In the genomic region with DNA sequence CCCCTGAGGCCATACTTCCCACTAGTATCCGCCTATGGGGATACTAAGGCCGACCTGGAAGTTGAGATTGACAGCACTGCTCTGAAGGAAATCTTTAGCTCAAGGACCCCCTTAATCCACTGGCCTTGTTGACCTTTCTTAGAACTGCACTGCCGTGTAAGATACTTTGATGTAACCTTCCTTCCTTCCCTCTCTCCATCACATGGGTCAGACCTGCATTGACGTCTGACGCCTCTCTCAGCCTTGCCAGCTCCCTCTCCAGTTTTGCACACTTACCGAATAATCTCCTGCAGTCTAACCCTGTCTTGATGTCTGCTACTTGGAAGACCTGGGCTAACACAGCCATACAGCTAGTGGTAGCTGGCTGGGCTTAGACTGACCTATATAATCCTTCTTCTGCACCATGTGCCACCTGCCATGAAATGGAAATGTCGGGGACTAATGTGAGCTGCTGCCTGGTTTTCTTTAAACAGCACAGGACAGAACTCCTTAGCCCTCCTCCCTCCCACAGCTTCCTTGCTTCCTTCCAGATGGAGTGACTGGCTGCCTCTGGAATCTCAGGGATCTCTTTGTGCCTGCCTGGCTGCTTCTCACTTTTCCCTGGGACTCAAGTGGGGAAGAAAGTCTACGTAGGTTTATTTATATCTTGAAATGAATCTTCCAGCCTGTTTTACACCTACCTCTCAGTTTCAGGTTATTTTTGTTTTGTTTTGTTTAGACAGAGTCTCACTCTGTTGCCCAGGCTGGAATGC, we compare ENCODE assay signal across 24 cellular contexts. TPM values are rescaled to one million over a fixed set of nuclear protein-coding genes. Genes with fewer than 3 reads are reported as not detected.
A peak's percentile ranks its signal among the peaks of the same experiment; 100 is the strongest.
DNase-seq lines count a peak whose midpoint lies in the region; ATAC-seq, FAIRE-seq and TF ChIP-seq lines count a peak whose summit lies in the region.
"Had no signal": no experiment of that assay in that cellular context is flagged by ENCODE, and none has a peak within 500 bp of the region (broad histone marks: within the 10 kb centered on the region; RNA-seq: fewer than 3 reads in every experiment).

No MANE protein-coding gene starts in this region.

- no peak overlapping the region for H3K27ac ChIP-seq in SK-N-SH (ENCODE audit: low read depth in 2 of 2, low read length in 1 of 2)
- no peak overlapping the region for H3K27ac ChIP-seq in smooth muscle cell (ENCODE audit: low read depth)
- H3K27ac ChIP-seq: KMS-11, prostate gland, tibial artery had no signal

- WGBS in SK-N-SH (ENCODE audit: low lambda C conversion rate), result 74% methylated on average over 8 of the region's 8 CpGs
- WGBS in smooth muscle cell (ENCODE audit: low lambda C conversion rate), result 69% methylated on average over 8 of the region's 8 CpGs

- no peaks in the 10 kb centered on the region for H3K4me1 ChIP-seq in SK-N-SH (ENCODE audit: control insufficient read depth in 1 of 2, insufficient read depth in 2 of 2, low read depth in 1 of 2, low read length in 1 of 2)
- H3K4me1 ChIP-seq in smooth muscle cell (ENCODE audit: low read depth), result no peaks in the 10 kb centered on the region
- H3K4me1 ChIP-seq: prostate gland, tibial artery had no signal

- no peak for FAIRE-seq in H54 (lab: Jason Lieb, UNC)

- no peaks in the 10 kb centered on the region for H3K9me2 ChIP-seq in SK-N-SH

- H3K27me3 ChIP-seq in SK-N-SH (ENCODE audit: insufficient read depth), result no peaks in the 10 kb centered on the region
- H3K27me3 ChIP-seq in smooth muscle cell (ENCODE audit: low read depth), result no peaks in the 10 kb centered on the region
- H3K27me3 ChIP-seq: tibial artery had no signal

- POLR2A ChIA-PET in SK-N-SH (lab: Yijun Ruan, JAX), result no interaction called here

- ATAC-seq in SK-N-SH treated with all-trans-retinoic acid at 6 μM for 48 hours, result peak; percentile 45
- no peak for ATAC-seq in stimulated activated memory B cell treated with anti-CD40 and anti-IgM and Interleukin-4, amounts not matched to agents 10 μg/mL and 1 μg/mL and 100 μg/mL, for 72 hours
- ATAC-seq: activated CD4-positive, alpha-beta T cell treated with anti-CD3 and anti-CD28 coated beads for 36 hours had no signal

- H4K20me1 ChIP-seq in SK-N-SH (ENCODE audit: insufficient read depth), result no peaks in the 10 kb centered on the region
- H4K20me1 ChIP-seq in smooth muscle cell (ENCODE audit: low read depth), result no peaks in the 10 kb centered on the region

- H3K4me2 ChIP-seq in SK-N-SH, result no peak overlapping the region
- no peak overlapping the region for H3K4me2 ChIP-seq in smooth muscle cell
- H3K4me2 ChIP-seq: KMS-11 had no signal

- no peak overlapping the region for H2AFZ ChIP-seq in SK-N-SH (ENCODE audit: low read depth)
- H2AFZ ChIP-seq in smooth muscle cell (ENCODE audit: low read depth), result no peak overlapping the region

- H3K9ac ChIP-seq in SK-N-SH (no peak overlapping the region), smooth muscle cell (ENCODE audit: low read depth) (no peak overlapping the region)
- H3K9ac ChIP-seq: KMS-11 had no signal

- peaks cover 5% of the 10 kb centered on the region for H3K9me3 Mint-ChIP-seq in activated T-helper 1 cell treated with anti-CD3 and anti-CD28 coated beads, Interleukin-12 subunit alpha, Interleukin-12 subunit beta, Interleukin-2, Interleukin-4 antibody, amounts not matched to agents 30 ng/mL and 10 ng/mL and 1 ng/mL, durations not matched to agents 14 hours and 24 hours and 36 hours
- peaks cover 3% of the 10 kb centered on the region for H3K9me3 Mint-ChIP-seq in stimulated activated memory B cell treated with anti-CD40 and anti-IgM and Interleukin-4, amounts not matched to agents 10 μg/mL and 1 μg/mL and 100 μg/mL, for 72 hours
- H3K9me3 Mint-ChIP-seq: endodermal cell had no signal

- no peaks in the 10 kb centered on the region for H3K79me2 ChIP-seq in SK-N-SH (ENCODE audit: insufficient read depth)
- H3K79me2 ChIP-seq in smooth muscle cell (ENCODE audit: low read depth), result no peaks in the 10 kb centered on the region

- peaks cover 3% of the 10 kb centered on the region for H3K36me3 Mint-ChIP-seq in activated T-helper 1 cell treated with anti-CD3 and anti-CD28 coated beads, Interleukin-12 subunit alpha, Interleukin-12 subunit beta, Interleukin-2, Interleukin-4 antibody, amounts not matched to agents 30 ng/mL and 10 ng/mL and 1 ng/mL, durations not matched to agents 14 hours and 24 hours and 36 hours (ENCODE audit: low read depth)
- H3K36me3 Mint-ChIP-seq in stimulated activated memory B cell treated with anti-CD40 and anti-IgM and Interleukin-4, amounts not matched to agents 10 μg/mL and 1 μg/mL and 100 μg/mL, for 72 hours, result peaks cover 20% of the 10 kb centered on the region
- H3K36me3 Mint-ChIP-seq: brain had no signal

- TF ChIP-seq CTCF in SK-N-SH (IDR thresholded peaks at IDR 0.05), result no peak
- no peak for TF ChIP-seq CTCF in foreskin fibroblast (IDR thresholded peaks at IDR 0.05; ENCODE audit: low read depth, low read length)
- TF ChIP-seq CTCF in smooth muscle cell (IDR thresholded peaks at IDR 0.05; ENCODE audit: borderline replicate concordance, insufficient read depth, poor library complexity, severe bottlenecking), result no peak

- intact Hi-C loops in activated T-helper 1 cell treated with anti-CD3 and anti-CD28 coated beads, Interleukin-12 subunit alpha, Interleukin-12 subunit beta, Interleukin-2, Interleukin-4 antibody, amounts not matched to agents 30 ng/mL and 10 ng/mL and 1 ng/mL, durations not matched to agents 14 hours and 24 hours and 36 hours (cut with micrococcal nuclease), result no loop called here

- no peak overlapping the region for H3K4me3 ChIP-seq in SK-N-SH (ENCODE audit: low read depth in 2 of 2, low read length in 1 of 2)
- no peak overlapping the region for H3K4me3 ChIP-seq in foreskin fibroblast (ENCODE audit: low read depth in 1 of 2, low read length in 2 of 2)
- no peak overlapping the region for H3K4me3 ChIP-seq in smooth muscle cell
- H3K4me3 ChIP-seq: prostate gland, tibial artery had no signal

- TF ChIP-seq RAD21 in SK-N-SH (IDR thresholded peaks at IDR 0.05; ENCODE audit: low read length), result no peak

- H3K27me3 Mint-ChIP-seq in activated T-helper 1 cell treated with anti-CD3 and anti-CD28 coated beads, Interleukin-12 subunit alpha, Interleukin-12 subunit beta, Interleukin-2, Interleukin-4 antibody, amounts not matched to agents 30 ng/mL and 10 ng/mL and 1 ng/mL, durations not matched to agents 14 hours and 24 hours and 36 hours (ENCODE audit: insufficient read depth), result no peaks in the 10 kb centered on the region
- no peaks in the 10 kb centered on the region for H3K27me3 Mint-ChIP-seq in stimulated activated memory B cell treated with anti-CD40 and anti-IgM and Interleukin-4, amounts not matched to agents 10 μg/mL and 1 μg/mL and 100 μg/mL, for 72 hours
- H3K27me3 Mint-ChIP-seq: activated CD4-positive, alpha-beta T cell treated with anti-CD3 and anti-CD28 coated beads for 36 hours; activated naive CD8-positive, alpha-beta T cell had no signal

- DNase-seq in SK-N-SH (no peak), foreskin fibroblast (peak; percentile 29 to 55), NOMO-1 treated with dmso at 0.1 percent for 144 hours (lab: John Stamatoyannopoulos, UW; ENCODE audit: unreplicated experiment) (no peak), H54 (ENCODE audit: insufficient read length, low spot score) (no peak), smooth muscle cell (lab: John Stamatoyannopoulos, UW; ENCODE audit: unreplicated experiment) (no peak)
- DNase-seq in activated T-helper 1 cell treated with anti-CD3 and anti-CD28 coated beads, Interleukin-12 subunit alpha, Interleukin-12 subunit beta, Interleukin-2, Interleukin-4 antibody, amounts not matched to agents 30 ng/mL and 10 ng/mL and 1 ng/mL, durations not matched to agents 14 hours and 24 hours and 36 hours (ENCODE audit: low spot score), result no peak
- DNase-seq: 8988T; activated CD4-positive, alpha-beta T cell treated with anti-CD3 and anti-CD28 coated beads for 36 hours; COR-L47; DND-41; endodermal cell; head of caudate nucleus; NCI-H146; NCI-H2171; NCI-H526; stimulated activated CD4-positive, alpha-beta T cell treated with anti-CD3 and anti-CD28 coated beads, Interleukin-2, amount 100 ng/mL, for 24 hours; stimulated activated naive CD4-positive, alpha-beta T cell treated with Interleukin-2 at 50 U/mL for 16 hours; tibial artery had no signal

- TF ChIP-seq EP300 in SK-N-SH (IDR thresholded peaks at IDR 0.05; ENCODE audit: borderline replicate concordance in 1 of 2, low read depth in 1 of 2, low read length in 1 of 2), result no peak

- H3F3A ChIP-seq in SK-N-SH (replicated peaks; ENCODE audit: insufficient read depth) (no peaks in the 10 kb centered on the region), smooth muscle cell (ENCODE audit: low read depth) (no peaks in the 10 kb centered on the region)

- TF ChIP-seq POLR2A in H54 (IDR thresholded peaks at IDR 0.05; ENCODE audit: low read depth, low read length), result no peak

- H3K4me3 Mint-ChIP-seq in activated T-helper 1 cell treated with anti-CD3 and anti-CD28 coated beads, Interleukin-12 subunit alpha, Interleukin-12 subunit beta, Interleukin-2, Interleukin-4 antibody, amounts not matched to agents 30 ng/mL and 10 ng/mL and 1 ng/mL, durations not matched to agents 14 hours and 24 hours and 36 hours, result no peak overlapping the region
- H3K4me3 Mint-ChIP-seq in stimulated activated memory B cell treated with anti-CD40 and anti-IgM and Interleukin-4, amounts not matched to agents 10 μg/mL and 1 μg/mL and 100 μg/mL, for 72 hours, result no peak overlapping the region
- H3K4me3 Mint-ChIP-seq: activated CD4-positive, alpha-beta T cell treated with anti-CD3 and anti-CD28 coated beads for 36 hours; activated naive CD8-positive, alpha-beta T cell; brain; endodermal cell had no signal

- CTCF ChIA-PET in SK-N-SH (lab: Yijun Ruan, JAX), result interaction anchor here (0.5 to 1.0 kb wide), 2 partner anchors 262 to 1133 kb away, joined by 3 to 4 read pairs; no protein-coding TSS in a partner anchor

- H3K9me3 ChIP-seq in SK-N-SH (no peaks in the 10 kb centered on the region), smooth muscle cell (replicated peaks; ENCODE audit: low read depth) (no peaks in the 10 kb centered on the region)
- H3K9me3 ChIP-seq: prostate gland, tibial artery had no signal

- H3K36me3 ChIP-seq in SK-N-SH (replicated peaks in 1 of 2; ENCODE audit: control insufficient read depth in 1 of 2, insufficient read depth in 2 of 2, low read length in 1 of 2), result no peaks in the 10 kb centered on the region
- H3K36me3 ChIP-seq in smooth muscle cell (ENCODE audit: low read depth), result no peaks in the 10 kb centered on the region
- H3K36me3 ChIP-seq: prostate gland, tibial artery had no signal

- H3K4me1 Mint-ChIP-seq in activated T-helper 1 cell treated with anti-CD3 and anti-CD28 coated beads, Interleukin-12 subunit alpha, Interleukin-12 subunit beta, Interleukin-2, Interleukin-4 antibody, amounts not matched to agents 30 ng/mL and 10 ng/mL and 1 ng/mL, durations not matched to agents 14 hours and 24 hours and 36 hours (ENCODE audit: low read depth), result peaks cover 36% of the 10 kb centered on the region
- peaks cover 50% of the 10 kb centered on the region for H3K4me1 Mint-ChIP-seq in stimulated activated memory B cell treated with anti-CD40 and anti-IgM and Interleukin-4, amounts not matched to agents 10 μg/mL and 1 μg/mL and 100 μg/mL, for 72 hours
- H3K4me1 Mint-ChIP-seq: brain had no signal

- H3K27ac Mint-ChIP-seq in activated T-helper 1 cell treated with anti-CD3 and anti-CD28 coated beads, Interleukin-12 subunit alpha, Interleukin-12 subunit beta, Interleukin-2, Interleukin-4 antibody, amounts not matched to agents 30 ng/mL and 10 ng/mL and 1 ng/mL, durations not matched to agents 14 hours and 24 hours and 36 hours, result peak overlapping the region; percentile 6
- H3K27ac Mint-ChIP-seq in stimulated activated memory B cell treated with anti-CD40 and anti-IgM and Interleukin-4, amounts not matched to agents 10 μg/mL and 1 μg/mL and 100 μg/mL, for 72 hours, result peak overlapping the region; percentile 54
- H3K27ac Mint-ChIP-seq: activated CD4-positive, alpha-beta T cell treated with anti-CD3 and anti-CD28 coated beads for 36 hours; activated naive CD8-positive, alpha-beta T cell; brain; endodermal cell had no signal

RNA-seq across cellular contexts. Expression of a gene that starts 39.2 kb away (rescaled TPM):
- polyA plus RNA-seq in SK-N-SH (2012; rRNA removed) (15.8 and 17.6 TPM in 2 replicates), smooth muscle cell (14.1 and 24.3 TPM in 2 replicates)
- 12.0 and 16.9 TPM in 2 replicates for polyA plus RNA-seq in SK-N-SH (2012; cell fraction: cytosol; rRNA removed)
- polyA plus RNA-seq in SK-N-SH (2012; cell fraction: nucleus; rRNA removed), result 28.1 and 40.4 TPM in 2 replicates
- total RNA-seq in activated T-helper 1 cell treated with anti-CD3 and anti-CD28 coated beads, Interleukin-12 subunit alpha, Interleukin-12 subunit beta, Interleukin-2, Interleukin-4 antibody, amounts not matched to agents 30 ng/mL and 10 ng/mL and 1 ng/mL, durations not matched to agents 14 hours and 24 hours and 36 hours, result 67.5 and 76.8 TPM in 2 replicates
- 87.3 and 89.0 TPM in 2 replicates for total RNA-seq in smooth muscle cell

Comparison
In these comparisons a context has a peak if more than half of its experiments do, and no peak if none do; other contexts are left out.
1. DNase-seq: peak in foreskin fibroblast (2 of 2); none in SK-N-SH (single experiment), activated T-helper 1 cell treated with anti-CD3 and anti-CD28 coated beads, Interleukin-12 subunit alpha, Interleukin-12 subunit beta, Interleukin-2, Interleukin-4 antibody, amounts not matched to agents 30 ng/mL and 10 ng/mL and 1 ng/mL, durations not matched to agents 14 hours and 24 hours and 36 hours (single experiment), NOMO-1 treated with dmso at 0.1 percent for 144 hours (single experiment), H54 (single experiment) and smooth muscle cell (single experiment).